In the genomic region with DNA sequence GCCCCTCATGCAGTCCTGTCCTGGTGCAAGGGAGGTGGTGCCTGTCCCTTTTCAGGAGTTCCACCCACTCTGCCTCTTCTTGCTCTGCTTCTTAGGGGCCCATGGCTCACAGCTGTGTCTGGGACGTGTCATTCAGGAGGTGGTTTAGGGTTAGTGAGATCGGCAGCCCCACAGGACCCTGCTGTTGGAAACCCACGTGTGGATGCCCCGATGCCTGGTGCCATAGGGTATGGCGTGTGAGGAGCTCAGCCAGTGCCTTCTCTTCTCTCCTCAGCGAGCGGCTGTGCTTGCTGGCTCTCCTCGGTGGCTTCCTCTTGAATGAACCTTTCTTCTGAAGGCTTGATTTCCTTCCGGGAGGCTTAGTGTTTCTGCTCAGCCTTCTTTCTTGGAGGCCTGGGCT, we compare ENCODE assay signal across 17 cellular contexts. TPM values are rescaled to one million over a fixed set of nuclear protein-coding genes. Genes with fewer than 3 reads are reported as not detected.
DNase-seq lines count a peak whose midpoint lies in the region; ATAC-seq and TF ChIP-seq lines count a peak whose summit lies in the region.
"Had no signal": no experiment of that assay in that cellular context is flagged by ENCODE, and none has a peak within 500 bp of the region (broad histone marks: within the 10 kb centered on the region; RNA-seq: fewer than 3 reads in every experiment).

No MANE protein-coding gene starts in this region.

- H3K4me3 ChIP-seq in sigmoid colon = no peak overlapping the region
- H3K4me3 ChIP-seq: pancreas, PC-9, stomach had no signal

- peak; percentile 34 for DNase-seq in D341Med (ENCODE audit: low spot score)
- DNase-seq in activated CD4-positive, alpha-beta T cell treated with anti-CD3 and anti-CD28 coated beads, Interleukin-2, amount 10 ng/mL, durations not matched to agents 7 days and 5 days = peak; percentile 55
- DNase-seq in activated naive CD8-positive, alpha-beta T cell treated with anti-CD3 and anti-CD28 coated beads, Interleukin-2, amount 50 U/mL, for 24 hours = no peak
- DNase-seq in sigmoid colon = no peak
- no peak for DNase-seq in left colon
- DNase-seq in GM13977 (ENCODE audit: low spot score) = no peak
- DNase-seq: caudate nucleus, EL, GOT3, mesendoderm, NCI-H2171 treated with DMSO at 0.1 percent for 48 hours, pancreas, PC-9, stomach had no signal

- intact Hi-C loops in sigmoid colon (cut with DNase I) (loop anchor here (5.0 kb wide), 1 partner anchor 44 kb away; no protein-coding TSS in a partner anchor), left colon (cut with DNase I, micrococcal nuclease) (no loop called here)

- no peaks in the 10 kb centered on the region for H3K9me3 Mint-ChIP-seq in activated CD4-positive, alpha-beta T cell treated with anti-CD3 and anti-CD28 coated beads, Interleukin-2, amount 10 ng/mL, durations not matched to agents 7 days and 5 days
- peaks cover 4% of the 10 kb centered on the region for H3K9me3 Mint-ChIP-seq in activated naive CD8-positive, alpha-beta T cell treated with anti-CD3 and anti-CD28 coated beads, Interleukin-2, amount 50 U/mL, for 24 hours

- no peaks in the 10 kb centered on the region for H3K27me3 ChIP-seq in sigmoid colon
- H3K27me3 ChIP-seq: pancreas, stomach had no signal

- peak overlapping the region; percentile 86 for H3K27ac Mint-ChIP-seq in activated CD4-positive, alpha-beta T cell treated with anti-CD3 and anti-CD28 coated beads, Interleukin-2, amount 10 ng/mL, durations not matched to agents 7 days and 5 days
- H3K27ac Mint-ChIP-seq in activated naive CD8-positive, alpha-beta T cell treated with anti-CD3 and anti-CD28 coated beads, Interleukin-2, amount 50 U/mL, for 24 hours = peak overlapping the region; percentile 81

- H3K4me1 ChIP-seq in sigmoid colon = peaks cover 0 to 61% (median 32%) of the 10 kb centered on the region in 4 donors

- ATAC-seq in activated naive CD8-positive, alpha-beta T cell treated with anti-CD3 and anti-CD28 coated beads, Interleukin-2, amount 50 U/mL, for 24 hours = peak; percentile 17
- ATAC-seq in GM21825 (IDR thresholded peaks at IDR 0.05; ENCODE audit: unreplicated experiment) (no peak), GM18517 (IDR thresholded peaks at IDR 0.05; ENCODE audit: unreplicated experiment) (no peak), left colon (no peak)
- ATAC-seq: pancreas had no signal

- H3K27me3 Mint-ChIP-seq in activated CD4-positive, alpha-beta T cell treated with anti-CD3 and anti-CD28 coated beads, Interleukin-2, amount 10 ng/mL, durations not matched to agents 7 days and 5 days = no peaks in the 10 kb centered on the region
- no peaks in the 10 kb centered on the region for H3K27me3 Mint-ChIP-seq in activated naive CD8-positive, alpha-beta T cell treated with anti-CD3 and anti-CD28 coated beads, Interleukin-2, amount 50 U/mL, for 24 hours

- WGBS in sigmoid colon, 2 donors = 71 to 86% methylated on average over 9 of the region's 9 CpGs

- peak overlapping the region; percentile 67 for H3K4me3 Mint-ChIP-seq in activated CD4-positive, alpha-beta T cell treated with anti-CD3 and anti-CD28 coated beads, Interleukin-2, amount 10 ng/mL, durations not matched to agents 7 days and 5 days
- H3K4me3 Mint-ChIP-seq in activated naive CD8-positive, alpha-beta T cell treated with anti-CD3 and anti-CD28 coated beads, Interleukin-2, amount 50 U/mL, for 24 hours = peak overlapping the region; percentile 39

- peaks cover 15% of the 10 kb centered on the region for H3K36me3 Mint-ChIP-seq in activated CD4-positive, alpha-beta T cell treated with anti-CD3 and anti-CD28 coated beads, Interleukin-2, amount 10 ng/mL, durations not matched to agents 7 days and 5 days (ENCODE audit: low read depth)
- peaks cover 4% of the 10 kb centered on the region for H3K36me3 Mint-ChIP-seq in activated naive CD8-positive, alpha-beta T cell treated with anti-CD3 and anti-CD28 coated beads, Interleukin-2, amount 50 U/mL, for 24 hours (ENCODE audit: low read depth)

- POLR2A ChIA-PET in activated CD4-positive, alpha-beta T cell treated with anti-CD3 and anti-CD28 coated beads, Interleukin-2, amount 10 ng/mL, durations not matched to agents 7 days and 5 days (lab: Charles Lee) = interaction anchor here (0.8 kb wide), 1 partner anchor 13 kb away, joined by 6 read pairs; no protein-coding TSS in a partner anchor

- no peaks in the 10 kb centered on the region for H3K9me3 ChIP-seq in sigmoid colon
- H3K9me3 ChIP-seq: pancreas, stomach had no signal

- in situ Hi-C loops in GM13977 (cut with MboI; ENCODE audit: low pct_unique_long_range_greater_than_20kb, low sequenced_read_pairs, unreplicated experiment) = no loop called here

- peaks cover 59% of the 10 kb centered on the region for H3K4me1 Mint-ChIP-seq in activated CD4-positive, alpha-beta T cell treated with anti-CD3 and anti-CD28 coated beads, Interleukin-2, amount 10 ng/mL, durations not matched to agents 7 days and 5 days
- peaks cover 73% of the 10 kb centered on the region for H3K4me1 Mint-ChIP-seq in activated naive CD8-positive, alpha-beta T cell treated with anti-CD3 and anti-CD28 coated beads, Interleukin-2, amount 50 U/mL, for 24 hours

- no peak for TF ChIP-seq CTCF in sigmoid colon (IDR thresholded peaks at IDR 0.05)
- TF ChIP-seq CTCF in GM13977 (IDR thresholded peaks at IDR 0.05; ENCODE audit: extremely low read depth, insufficient read depth, missing control alignments) = no peak

- H3K27ac ChIP-seq in sigmoid colon = peak overlapping the region in 3 of 4 donors; percentile 29 to 45 (median 38)
- H3K27ac ChIP-seq: PC-9 had no signal

- CTCF ChIA-PET in activated CD4-positive, alpha-beta T cell treated with anti-CD3 and anti-CD28 coated beads, Interleukin-2, amount 10 ng/mL, durations not matched to agents 7 days and 5 days (lab: Charles Lee) = interaction anchor here (0.7 to 2.8 kb wide), 5 partner anchors 9 to 139 kb away, joined by 3 to 8 read pairs (median 3); no protein-coding TSS in a partner anchor

- TF ChIP-seq POLR2A in sigmoid colon (IDR thresholded peaks at IDR 0.05) = no peak

- peaks cover 0 to 2% (median 0%) of the 10 kb centered on the region in 4 donors for H3K36me3 ChIP-seq in sigmoid colon
- H3K36me3 ChIP-seq: pancreas had no signal

- TF ChIP-seq EP300 in sigmoid colon (IDR thresholded peaks at IDR 0.05) = no peak

RNA-seq across cellular contexts. Expression of gene LDLRAD4, which starts 55.2 kb away (rescaled TPM):
- total RNA-seq in activated CD4-positive, alpha-beta T cell treated with anti-CD3 and anti-CD28 coated beads, Interleukin-2, amount 10 ng/mL, durations not matched to agents 7 days and 5 days = 10 to 100 TPM; 23.8 to 28.6 TPM
- total RNA-seq in sigmoid colon (10 to 100 TPM; 17.2 to 28.2 (median 18.2) TPM), left colon (10 to 100 TPM; 33.6 to 49.0 TPM)
- polyA plus RNA-seq in sigmoid colon = 10 to 100 TPM in 1 of 3 donors, 1 to 10 TPM in 2; 1.2 to 12.2 (median 2.5) TPM
- total RNA-seq: MCF 10A had no signal

Comparison
In these comparisons a context has a peak if more than half of its experiments do, and no peak if none do; other contexts are left out.
1. DNase-seq: peak in D341Med (single experiment) and activated CD4-positive, alpha-beta T cell treated with anti-CD3 and anti-CD28 coated beads, Interleukin-2, amount 10 ng/mL, durations not matched to agents 7 days and 5 days (single experiment); none in activated naive CD8-positive, alpha-beta T cell treated with anti-CD3 and anti-CD28 coated beads, Interleukin-2, amount 50 U/mL, for 24 hours (single experiment), sigmoid colon (single experiment), left colon (0 of 2) and GM13977 (single experiment).